Comparison of ENCODE assay signal across 8 cellular contexts in genomic region chr3:138187296-138188012, GRCh38. TPM values are rescaled to one million over a fixed set of nuclear protein-coding genes. Genes with fewer than 3 reads are reported as not detected.
DNase-seq lines count a peak whose midpoint lies in the region; ATAC-seq and TF ChIP-seq lines count a peak whose summit lies in the region.

TSS of gene ARMC8 (plus strand) at chr3:138187301. CDS start at chr3:138187555, 254 bp downstream.

- peak; percentile 75 for TF ChIP-seq POLR2A in right lobe of liver (IDR thresholded peaks at IDR 0.05)

- WGBS in right lobe of liver (ENCODE audit: insufficient coverage, low coverage, low lambda C conversion rate, missing lambda C conversion rate), result 0% methylated on average over 6 of the region's 59 CpGs

- H3K27ac ChIP-seq in WERI-Rb-1 (peak within 1 kb of the TSS; percentile 100), dorsolateral prefrontal cortex (peak within 1 kb of the TSS; percentile 83 to 99 (median 94)), right lobe of liver (peak within 1 kb of the TSS; percentile 89 to 94 (median 93))

- intact Hi-C loops in dorsolateral prefrontal cortex (cut with DNase I), result loop anchor here (5.0 to 10.0 kb wide), 3 partner anchors 73 to 145 kb away; partner anchors contain the start of gene DZIP1L (in 1 of the 2)
- intact Hi-C loops in right lobe of liver (cut with DNase I), result no loop called here

- peaks cover 39% of the 10 kb centered on the region for H3K4me1 Mint-ChIP-seq in stimulated activated naive CD8-positive, alpha-beta T cell treated with anti-CD3 and anti-CD28 coated beads, Interleukin-15, amount 100 ng/mL, for 72 hours

- H3K9me3 Mint-ChIP-seq in stimulated activated naive CD8-positive, alpha-beta T cell treated with anti-CD3 and anti-CD28 coated beads, Interleukin-15, amount 100 ng/mL, for 72 hours, result no peaks in the 10 kb centered on the region

- H3K4me3 ChIP-seq in H7 (ENCODE audit: insufficient read depth, low read depth, low read length), result peak within 1 kb of the TSS; percentile 95
- peak within 1 kb of the TSS; percentile 87 for H3K4me3 ChIP-seq in WERI-Rb-1 (ENCODE audit: low read depth, low read length)
- peak within 1 kb of the TSS; percentile 61 to 99 (median 91) for H3K4me3 ChIP-seq in dorsolateral prefrontal cortex
- peak within 1 kb of the TSS; percentile 79 to 94 (median 93) for H3K4me3 ChIP-seq in right lobe of liver

- peak within 1 kb of the TSS; percentile 96 for H3K4me3 Mint-ChIP-seq in stimulated activated naive CD8-positive, alpha-beta T cell treated with anti-CD3 and anti-CD28 coated beads, Interleukin-15, amount 100 ng/mL, for 72 hours

- peaks cover 21% of the 10 kb centered on the region for H3K27me3 Mint-ChIP-seq in stimulated activated naive CD8-positive, alpha-beta T cell treated with anti-CD3 and anti-CD28 coated beads, Interleukin-15, amount 100 ng/mL, for 72 hours

- H3K36me3 ChIP-seq in H7 (replicated peaks; ENCODE audit: control insufficient read depth, insufficient read depth, low read length), result no peaks in the 10 kb centered on the region; the same call in 1 of the 2 replicates
- H3K36me3 ChIP-seq in WERI-Rb-1, result peaks cover 34% of the 10 kb centered on the region
- no peaks in the 10 kb centered on the region for H3K36me3 ChIP-seq in right lobe of liver

- peak; percentile 31 for DNase-seq in activated effector memory CD4-positive, alpha-beta T cell treated with Interleukin-2 at 50 U/mL for 16 hours
- no peak for DNase-seq in activated effector memory CD4-positive, alpha-beta T cell treated with anti-CD3 and anti-CD28 coated beads, Interleukin-2, amount 50 U/mL, for 16 hours
- DNase-seq in H7 (peak; percentile 83), LoVo (ENCODE audit: low spot score) (peak; percentile 44), WERI-Rb-1 (peak; percentile 56), dorsolateral prefrontal cortex (peak; percentile 47 to 74 (median 58)), right lobe of liver (peak; percentile 66 to 78 (median 75))
- DNase-seq in stimulated activated naive CD8-positive, alpha-beta T cell treated with anti-CD3 and anti-CD28 coated beads, Interleukin-15, amount 100 ng/mL, for 72 hours, result no peak

- H3K9me3 ChIP-seq in WERI-Rb-1 (ENCODE audit: severe bottlenecking), result no peaks in the 10 kb centered on the region
- no peaks in the 10 kb centered on the region for H3K9me3 ChIP-seq in right lobe of liver

- H3K27ac Mint-ChIP-seq in stimulated activated naive CD8-positive, alpha-beta T cell treated with anti-CD3 and anti-CD28 coated beads, Interleukin-15, amount 100 ng/mL, for 72 hours, result peak within 1 kb of the TSS; percentile 100

- peak; percentile 70 to 81 (median 78) for ATAC-seq in right lobe of liver
- ATAC-seq in stimulated activated naive CD8-positive, alpha-beta T cell treated with anti-CD3 and anti-CD28 coated beads, Interleukin-15, amount 100 ng/mL, for 72 hours, result peak; percentile 71

- H3K4me1 ChIP-seq in right lobe of liver, result peaks cover 0 to 7% (median 0%) of the 10 kb centered on the region in 4 donors

- TF ChIP-seq CTCF in WERI-Rb-1 (IDR thresholded peaks at IDR 0.05; ENCODE audit: low read depth, low read length) (no peak), dorsolateral prefrontal cortex (IDR thresholded peaks at IDR 0.05 in 54 of 56, conservative IDR thresholded peaks at IDR 0.05 in 2 of 56; ENCODE audit: low read depth in 1 of 56, partially characterized antibody in 56 of 56) (peak in 23 of 56 donors; percentile 10 to 47 (median 29)), right lobe of liver (IDR thresholded peaks at IDR 0.05) (no peak)

- peaks cover 6% of the 10 kb centered on the region; the same call in 1 of the 2 replicates for H3K27me3 ChIP-seq in H7 (ENCODE audit: control insufficient read depth, insufficient read depth, low read length)
- no peaks in the 10 kb centered on the region for H3K27me3 ChIP-seq in WERI-Rb-1 (ENCODE audit: insufficient read depth, low read depth, severe bottlenecking)
- no peaks in the 10 kb centered on the region for H3K27me3 ChIP-seq in dorsolateral prefrontal cortex
- H3K27me3 ChIP-seq in right lobe of liver, result no peaks in the 10 kb centered on the region

RNA-seq across cellular contexts. Expression of gene ARMC8, which starts in this region (rescaled TPM):
- 43.2 and 46.0 TPM in 2 replicates for total RNA-seq in H7 (2014; rRNA removed; shearing (Covaris generic))
- total RNA-seq in dorsolateral prefrontal cortex (100 to 1,000 TPM in 4 of 120 experiments, 10 to 100 TPM in 116; 49.2 to 110 (median 77.9) TPM), right lobe of liver (10 to 100 TPM; 15.5 to 24.6 (median 18.6) TPM)

Comparison
In these comparisons a context has a peak if more than half of its experiments do, and no peak if none do; other contexts are left out.
1. DNase-seq: peak in activated effector memory CD4-positive, alpha-beta T cell treated with Interleukin-2 at 50 U/mL for 16 hours (single experiment), H7 (single experiment), LoVo (single experiment), WERI-Rb-1 (single experiment), dorsolateral prefrontal cortex (10 of 10) and right lobe of liver (3 of 3); none in activated effector memory CD4-positive, alpha-beta T cell treated with anti-CD3 and anti-CD28 coated beads, Interleukin-2, amount 50 U/mL, for 16 hours (single experiment) and stimulated activated naive CD8-positive, alpha-beta T cell treated with anti-CD3 and anti-CD28 coated beads, Interleukin-15, amount 100 ng/mL, for 72 hours (0 of 2).
2. intact Hi-C loops: an anchor here in dorsolateral prefrontal cortex (5.0 to 10.0 kb wide); none called in right lobe of liver.
3. Peak in every context shown above with its lines, with median percentiles within 50 percentile points of each other: H3K4me3 ChIP-seq and H3K27ac ChIP-seq.